14 cellular contexts compared by ENCODE assay signal in genomic region chr2:17804358-17804757, GRCh38.
A peak's percentile ranks its signal among the peaks of the same experiment; 100 is the strongest.
DNase-seq lines count a peak whose midpoint lies in the region; ATAC-seq lines count a peak whose summit lies in the region.
"Had no signal": no experiment of that assay in that cellular context is flagged by ENCODE, and none has a peak within 500 bp of the region (broad histone marks: within the 10 kb centered on the region; RNA-seq: fewer than 3 reads in every experiment).

No MANE protein-coding gene starts in this region.

- H3K27ac Mint-ChIP-seq in dendritic cell treated with granulocyte-macrophage colony-stimulating factor and Interleukin-4, amounts not matched to agents 40 ng/mL and 50 ng/mL, for 4 days: peak overlapping the region; percentile 60
- H3K27ac Mint-ChIP-seq: activated T-cell treated with anti-CD3 and anti-CD28 coated beads, Interleukin-2, amount 50 U/mL, for 24 hours had no signal

- no peaks in the 10 kb centered on the region for H3K36me3 Mint-ChIP-seq in dendritic cell treated with granulocyte-macrophage colony-stimulating factor and Interleukin-4, amounts not matched to agents 40 ng/mL and 50 ng/mL, for 4 days (ENCODE audit: low read depth)

- ATAC-seq in GM18511 (IDR thresholded peaks at IDR 0.05; ENCODE audit: unreplicated experiment): peak; percentile 79
- ATAC-seq in GM21576 (IDR thresholded peaks at IDR 0.05; ENCODE audit: unreplicated experiment): peak; percentile 72
- peak; percentile 63 for ATAC-seq in HG03354 (IDR thresholded peaks at IDR 0.05; ENCODE audit: poor library complexity, severe bottlenecking, unreplicated experiment)

- H3K27me3 Mint-ChIP-seq in dendritic cell treated with granulocyte-macrophage colony-stimulating factor and Interleukin-4, amounts not matched to agents 40 ng/mL and 50 ng/mL, for 4 days: no peaks in the 10 kb centered on the region

- DNase-seq in DMS153 treated with DMSO at 0.1 percent for 48 hours (lab: John Stamatoyannopoulos, UW; ENCODE audit: unreplicated experiment) (no peak), glomerular visceral epithelial cell (ENCODE audit: extremely low spot score) (no peak), amniotic stem cell (lab: John Stamatoyannopoulos, UW) (no peak), DMS79 (lab: John Stamatoyannopoulos, UW) (no peak)
- DNase-seq: activated T-cell treated with anti-CD3 and anti-CD28 coated beads, Interleukin-2, amount 50 U/mL, for 24 hours; DMS53; heart left ventricle; NCI-H187; SW 1271; uterus had no signal

- H3K4me1 Mint-ChIP-seq in dendritic cell treated with granulocyte-macrophage colony-stimulating factor and Interleukin-4, amounts not matched to agents 40 ng/mL and 50 ng/mL, for 4 days (ENCODE audit: low read depth): peaks cover 38% of the 10 kb centered on the region

- H3K4me3 Mint-ChIP-seq in dendritic cell treated with granulocyte-macrophage colony-stimulating factor and Interleukin-4, amounts not matched to agents 40 ng/mL and 50 ng/mL, for 4 days: no peak overlapping the region
- H3K4me3 Mint-ChIP-seq: activated T-cell treated with anti-CD3 and anti-CD28 coated beads, Interleukin-2, amount 50 U/mL, for 24 hours had no signal

- no peaks in the 10 kb centered on the region for H3K9me3 Mint-ChIP-seq in dendritic cell treated with granulocyte-macrophage colony-stimulating factor and Interleukin-4, amounts not matched to agents 40 ng/mL and 50 ng/mL, for 4 days
- H3K9me3 Mint-ChIP-seq: activated T-cell treated with anti-CD3 and anti-CD28 coated beads, Interleukin-2, amount 50 U/mL, for 24 hours had no signal

- intact Hi-C loops in dendritic cell treated with granulocyte-macrophage colony-stimulating factor and Interleukin-4, amounts not matched to agents 40 ng/mL and 50 ng/mL, for 4 days (cut with micrococcal nuclease): no loop called here
